Comparison of ENCODE assay signal across 14 cellular contexts in genomic region chr6:112251170-112251945, GRCh38. TPM values are rescaled to one million over a fixed set of nuclear protein-coding genes. Genes with fewer than 3 reads are reported as not detected.
DNase-seq lines count a peak whose midpoint lies in the region; ATAC-seq and TF ChIP-seq lines count a peak whose summit lies in the region.
"Had no signal": no experiment of that assay in that cellular context is flagged by ENCODE, and none has a peak within 500 bp of the region (broad histone marks: within the 10 kb centered on the region; RNA-seq: fewer than 3 reads in every experiment).

No MANE protein-coding gene starts in this region.

- H3K9me3 ChIP-seq in PC-3 (ENCODE audit: low read length) (no peaks in the 10 kb centered on the region), T-helper 17 cell (ENCODE audit: control insufficient read depth, low read length, poor library complexity, severe bottlenecking) (no peaks in the 10 kb centered on the region)

- TF ChIP-seq CTCF in BJ (IDR thresholded peaks at IDR 0.05; ENCODE audit: insufficient read depth, low read depth, low read length) (no peak), PC-3 (conservative IDR thresholded peaks at IDR 0.05; ENCODE audit: low read depth, low read length) (no peak)

- peaks cover 2% of the 10 kb centered on the region for H3K36me3 Mint-ChIP-seq in T-helper 17 cell (ENCODE audit: low read depth)
- H3K36me3 Mint-ChIP-seq in activated naive CD4-positive, alpha-beta T cell treated with anti-CD3 and anti-CD28 coated beads, Interleukin-2, amount 10 ng/mL, durations not matched to agents 7 days and 5 days, result no peaks in the 10 kb centered on the region

- no peak for DNase-seq in BJ (ENCODE audit: low read depth)
- peak; percentile 73 for DNase-seq in astrocyte of the hippocampus (ENCODE audit: low read depth, low spot score)
- DNase-seq in left ventricle myocardium superior, result peak; percentile 62
- peak; percentile 74 for DNase-seq in sciatic nerve (ENCODE audit: low spot score)
- no peak for DNase-seq in PC-3
- no peak for DNase-seq in T-helper 17 cell
- no peak for DNase-seq in activated naive CD4-positive, alpha-beta T cell treated with anti-CD3 and anti-CD28 coated beads, Interleukin-2, amount 10 ng/mL, durations not matched to agents 7 days and 5 days
- DNase-seq: activated CD4-positive, alpha-beta T cell treated with anti-CD3 and anti-CD28 coated beads for 48 hours; amniotic stem cell; NCI-H1048; stimulated activated CD8-positive, alpha-beta memory T cell treated with anti-CD3 and anti-CD28 coated beads, Interleukin-4, amount 100 ng/mL, for 48 hours had no signal

- no peak overlapping the region for H3K4me2 ChIP-seq in PC-3 (ENCODE audit: low read length)

- no peaks in the 10 kb centered on the region for H3K9me3 Mint-ChIP-seq in activated naive CD4-positive, alpha-beta T cell treated with anti-CD3 and anti-CD28 coated beads, Interleukin-2, amount 10 ng/mL, durations not matched to agents 7 days and 5 days

- H3K27ac Mint-ChIP-seq in T-helper 17 cell, result no peak overlapping the region
- H3K27ac Mint-ChIP-seq in activated naive CD4-positive, alpha-beta T cell treated with anti-CD3 and anti-CD28 coated beads, Interleukin-2, amount 10 ng/mL, durations not matched to agents 7 days and 5 days, result no peak overlapping the region
- H3K27ac Mint-ChIP-seq: CD14-positive monocyte had no signal

- ATAC-seq in left ventricle myocardium superior (peak; percentile 57), sciatic nerve (peak; percentile 83), PC-3 (no peak), T-helper 17 cell (no peak), GM21526 (IDR thresholded peaks at IDR 0.05; ENCODE audit: low FRiP score, unreplicated experiment) (no peak)

- H4K20me1 ChIP-seq in PC-3 (ENCODE audit: low read length), result no peaks in the 10 kb centered on the region

- CTCF ChIA-PET in BJ (lab: Yijun Ruan, JAX) (interaction anchor here (0.6 to 1.1 kb wide), 3 partner anchors 48 to 1737 kb away, joined by 3 read pairs; no protein-coding TSS in a partner anchor), PC-3 (lab: Charles Lee) (no interaction called here)
- CTCF ChIA-PET in activated naive CD4-positive, alpha-beta T cell treated with anti-CD3 and anti-CD28 coated beads, Interleukin-2, amount 10 ng/mL, durations not matched to agents 7 days and 5 days (lab: Charles Lee), result no interaction called here

- H3K4me3 ChIP-seq in BJ (ENCODE audit: low read depth, low read length) (peak overlapping the region; percentile 52), PC-3 (ENCODE audit: low read length) (no peak overlapping the region)

- H2AFZ ChIP-seq in PC-3 (ENCODE audit: low read length), result no peak overlapping the region

- H3K27me3 Mint-ChIP-seq in T-helper 17 cell, result peaks cover 70% of the 10 kb centered on the region
- peaks cover 45% of the 10 kb centered on the region for H3K27me3 Mint-ChIP-seq in activated naive CD4-positive, alpha-beta T cell treated with anti-CD3 and anti-CD28 coated beads, Interleukin-2, amount 10 ng/mL, durations not matched to agents 7 days and 5 days

- peaks cover 10% of the 10 kb centered on the region for H3K4me1 Mint-ChIP-seq in T-helper 17 cell
- peaks cover 14% of the 10 kb centered on the region for H3K4me1 Mint-ChIP-seq in activated naive CD4-positive, alpha-beta T cell treated with anti-CD3 and anti-CD28 coated beads, Interleukin-2, amount 10 ng/mL, durations not matched to agents 7 days and 5 days

- H3K9ac ChIP-seq in PC-3 (ENCODE audit: low read length), result no peak overlapping the region

- H3K9me2 ChIP-seq in PC-3 (replicated peaks; ENCODE audit: low read length), result no peaks in the 10 kb centered on the region

- no peaks in the 10 kb centered on the region for H3K27me3 ChIP-seq in BJ (ENCODE audit: control insufficient read depth, insufficient read depth, low read length)
- no peaks in the 10 kb centered on the region for H3K27me3 ChIP-seq in PC-3 (ENCODE audit: low read length)

- peaks cover 13% of the 10 kb centered on the region for H3K4me1 ChIP-seq in PC-3 (ENCODE audit: insufficient read depth, low read length)

- POLR2A ChIA-PET in BJ (lab: Charles Lee) (no interaction called here), PC-3 (lab: Charles Lee; ENCODE audit: unreplicated experiment) (no interaction called here)

- no peaks in the 10 kb centered on the region for H3F3A ChIP-seq in PC-3 (ENCODE audit: low read length, unreplicated experiment)

- intact Hi-C loops in left ventricle myocardium superior (cut with micrococcal nuclease) (loop anchor here (5.0 kb wide), 1 partner anchor 69 kb away; no protein-coding TSS in a partner anchor), sciatic nerve (cut with DNase I) (loop anchor here (10.0 kb wide), 1 partner anchor 77 kb away; no protein-coding TSS in a partner anchor), PC-3 (cut with micrococcal nuclease) (loop anchor here (5.0 kb wide), 1 partner anchor 49 kb away; no protein-coding TSS in a partner anchor)

- H3K79me2 ChIP-seq in PC-3 (ENCODE audit: low read length), result no peaks in the 10 kb centered on the region

- H3K36me3 ChIP-seq in BJ (ENCODE audit: control insufficient read depth, insufficient read depth, low read length), result no peaks in the 10 kb centered on the region
- H3K36me3 ChIP-seq in PC-3 (ENCODE audit: low read depth, low read length), result no peaks in the 10 kb centered on the region

- H3K4me3 Mint-ChIP-seq in T-helper 17 cell, result no peak overlapping the region
- H3K4me3 Mint-ChIP-seq in activated naive CD4-positive, alpha-beta T cell treated with anti-CD3 and anti-CD28 coated beads, Interleukin-2, amount 10 ng/mL, durations not matched to agents 7 days and 5 days, result no peak overlapping the region
- H3K4me3 Mint-ChIP-seq: CD14-positive monocyte had no signal

- H3K27ac ChIP-seq in PC-3 (ENCODE audit: low read length), result no peak overlapping the region

- no TSS peak for BruUV-seq in PC-3 (replicated peaks; lab: Mats Ljungman, UMichigan)

RNA-seq across cellular contexts. Expression of gene LAMA4, which starts 3.0 kb away (rescaled TPM):
- polyA plus RNA-seq in BJ (2011; rRNA removed), result 268 and 301 TPM in 2 replicates
- 230 and 338 TPM in 2 replicates for polyA minus RNA-seq in BJ (2011; rRNA and poly(A)+ RNA removed)
- total RNA-seq in left ventricle myocardium superior (50.6 TPM), sciatic nerve (332 TPM), PC-3 (2014; rRNA removed) (9.4 and 18.3 TPM in 2 replicates), T-helper 17 cell (not detected)
- total RNA-seq: OCI-LY7 had no signal
- polyA plus RNA-seq: CD14-positive monocyte had no signal

Comparison
In these comparisons a context has a peak if more than half of its experiments do, and no peak if none do; other contexts are left out.
1. DNase-seq: peak in astrocyte of the hippocampus (single experiment), left ventricle myocardium superior (single experiment) and sciatic nerve (single experiment); none in BJ (single experiment), PC-3 (single experiment), T-helper 17 cell (0 of 3) and activated naive CD4-positive, alpha-beta T cell treated with anti-CD3 and anti-CD28 coated beads, Interleukin-2, amount 10 ng/mL, durations not matched to agents 7 days and 5 days (single experiment).
2. ATAC-seq: peak in left ventricle myocardium superior (single experiment) and sciatic nerve (single experiment); none in PC-3 (single experiment), T-helper 17 cell (single experiment) and GM21526 (single experiment).